In genomic region chr1:23343246-23344110, GRCh38 we compare ENCODE assay signal across 8 cellular contexts. TPM values are rescaled to one million over a fixed set of nuclear protein-coding genes. Genes with fewer than 3 reads are reported as not detected.
DNase-seq lines count a peak whose midpoint lies in the region; ATAC-seq and TF ChIP-seq lines count a peak whose summit lies in the region.

No MANE protein-coding gene starts in this region.

- H3K4me2 ChIP-seq in trophoblast cell (ENCODE audit: low read length), result peak overlapping the region; percentile 84

- H3K36me3 ChIP-seq in Peyer's patch, result no peaks in the 10 kb centered on the region
- H3K36me3 ChIP-seq in trophoblast cell (ENCODE audit: control insufficient read depth in 1 of 2, insufficient read depth in 2 of 2, low read length in 2 of 2), result no peaks in the 10 kb centered on the region
- no peaks in the 10 kb centered on the region for H3K36me3 ChIP-seq in uterus

- peak overlapping the region; percentile 93 for H3K27ac Mint-ChIP-seq in activated naive CD4-positive, alpha-beta T cell treated with anti-CD3 and anti-CD28 coated beads for 36 hours

- peak overlapping the region; percentile 98 for H4K8ac ChIP-seq in trophoblast cell (ENCODE audit: low read depth, low read length)

- H3K4me1 Mint-ChIP-seq in activated naive CD4-positive, alpha-beta T cell treated with anti-CD3 and anti-CD28 coated beads for 36 hours (ENCODE audit: low read depth), result peaks cover 38% of the 10 kb centered on the region

- H2BK12ac ChIP-seq in trophoblast cell (ENCODE audit: low read length), result no peak overlapping the region

- peak overlapping the region; percentile 97 for H2BK120ac ChIP-seq in trophoblast cell (ENCODE audit: insufficient read depth, low read length, poor library complexity)

- H3K4me1 ChIP-seq in Peyer's patch (peaks cover 0 to 39% (median 4%) of the 10 kb centered on the region in 4 donors), trophoblast cell (ENCODE audit: control insufficient read depth in 1 of 2, insufficient read depth in 2 of 2, low read length in 2 of 2) (no peaks in the 10 kb centered on the region), uterus (peaks cover 0 to 3% of the 10 kb centered on the region in 2 donors)

- H4K12ac ChIP-seq in trophoblast cell (ENCODE audit: low read depth, low read length), result peak overlapping the region; percentile 96

- H3K4me3 Mint-ChIP-seq in activated naive CD4-positive, alpha-beta T cell treated with anti-CD3 and anti-CD28 coated beads for 36 hours, result peak overlapping the region; percentile 83

- H3K9me3 Mint-ChIP-seq in activated naive CD4-positive, alpha-beta T cell treated with anti-CD3 and anti-CD28 coated beads for 36 hours, result no peaks in the 10 kb centered on the region

- H3K18ac ChIP-seq in trophoblast cell (ENCODE audit: low read length), result peak overlapping the region; percentile 98

- peaks cover 24% of the 10 kb centered on the region for H3K36me3 Mint-ChIP-seq in activated naive CD4-positive, alpha-beta T cell treated with anti-CD3 and anti-CD28 coated beads for 36 hours (ENCODE audit: low read depth)

- H3K27me3 ChIP-seq in Peyer's patch (no peaks in the 10 kb centered on the region), trophoblast cell (ENCODE audit: insufficient read depth, low read length) (no peaks in the 10 kb centered on the region), uterus (no peaks in the 10 kb centered on the region)

- H3K9ac ChIP-seq in trophoblast cell (ENCODE audit: low read length), result peak overlapping the region; percentile 91

- TF ChIP-seq POLR2A in Peyer's patch (IDR thresholded peaks at IDR 0.05), result no peak
- no peak for TF ChIP-seq POLR2A in uterus (IDR thresholded peaks at IDR 0.05)

- peak; percentile 66 for DNase-seq in NCI-H82 (lab: John Stamatoyannopoulos, UW)
- DNase-seq in NCI-H82 treated with DMSO at 0.1 percent for 48 hours (lab: John Stamatoyannopoulos, UW; ENCODE audit: unreplicated experiment), result no peak
- peak in 2 of 3 donors; percentile 21 to 58 for DNase-seq in Peyer's patch
- peak; percentile 61 for DNase-seq in activated naive CD4-positive, alpha-beta T cell treated with anti-CD3 and anti-CD28 coated beads for 36 hours
- peak; percentile 43 for DNase-seq in Right ventricle myocardium superior
- DNase-seq in trophoblast cell, result peak; percentile 77 to 99
- peak in 1 of 2 donors; percentile 31 for DNase-seq in uterus

- CTCF ChIA-PET in activated naive CD4-positive, alpha-beta T cell treated with anti-CD3 and anti-CD28 coated beads for 36 hours (lab: Charles Lee), result interaction anchor here (0.7 to 1.1 kb wide), 2 partner anchors 22 to 25 kb away, joined by 3 to 5 read pairs; no protein-coding TSS in a partner anchor

- H3K79me1 ChIP-seq in trophoblast cell (ENCODE audit: low read length), result peaks cover 15% of the 10 kb centered on the region

- H2AFZ ChIP-seq in trophoblast cell (ENCODE audit: insufficient read depth, low read length, poor library complexity), result peak overlapping the region; percentile 71

- no peak for TF ChIP-seq CTCF in Peyer's patch (IDR thresholded peaks at IDR 0.05)
- TF ChIP-seq CTCF in uterus (IDR thresholded peaks at IDR 0.05), result no peak

- H4K91ac ChIP-seq in trophoblast cell (ENCODE audit: low read depth, low read length), result peak overlapping the region; percentile 99

- H3K23ac ChIP-seq in trophoblast cell (ENCODE audit: low read length), result no peak overlapping the region

- H3K27ac ChIP-seq in Peyer's patch (peak overlapping the region; percentile 97 to 100 (median 98)), trophoblast cell (ENCODE audit: low read depth, low read length) (peak overlapping the region; percentile 96), uterus (peak overlapping the region; percentile 95 to 99)

- no peaks in the 10 kb centered on the region for H3K27me3 Mint-ChIP-seq in activated naive CD4-positive, alpha-beta T cell treated with anti-CD3 and anti-CD28 coated beads for 36 hours (ENCODE audit: low read depth)

- H3K79me2 ChIP-seq in trophoblast cell (ENCODE audit: control insufficient read depth, insufficient read depth, low read length, poor library complexity), result peaks cover 15% of the 10 kb centered on the region

- H3K4ac ChIP-seq in trophoblast cell (ENCODE audit: low read depth, low read length), result peak overlapping the region; percentile 99

- peak overlapping the region; percentile 96 for H2AK5ac ChIP-seq in trophoblast cell (ENCODE audit: low read length)

- no CpG with 5 or more reads among the region's 65 CpGs for WGBS in trophoblast cell (ENCODE audit: extremely low coverage, insufficient coverage, insufficient read length)

- peak; percentile 9 for ATAC-seq in HG02970 (IDR thresholded peaks at IDR 0.05; ENCODE audit: low FRiP score, unreplicated experiment)
- peak; percentile 47 for ATAC-seq in Right ventricle myocardium superior (ENCODE audit: poor library complexity)

- intact Hi-C loops in activated naive CD4-positive, alpha-beta T cell treated with anti-CD3 and anti-CD28 coated beads for 36 hours (cut with micrococcal nuclease), result loop anchor here (1.0 to 5.0 kb wide), 7 partner anchors 25 to 616 kb away; partner anchors contain the start of genes E2F2, PNRC2 and RPL11
- intact Hi-C loops in Right ventricle myocardium superior (cut with DNase I), result loop anchor here (2.0 kb wide), 1 partner anchor 25 kb away; the partner anchor contains the start of gene ZNF436
- intact Hi-C loops in uterus (cut with DNase I; ENCODE audit: low total_unique reads), result loop anchor here (2.0 kb wide), 1 partner anchor 25 kb away; the partner anchor contains the start of gene ZNF436

- H3K4me3 ChIP-seq in Peyer's patch (peak overlapping the region; percentile 78 to 99 (median 84)), trophoblast cell (ENCODE audit: low read depth, low read length) (peak overlapping the region; percentile 88), uterus (peak overlapping the region; percentile 78 to 80)

- peak overlapping the region; percentile 100 for H3K14ac ChIP-seq in trophoblast cell (ENCODE audit: low read length)

- H3K9me3 ChIP-seq in Peyer's patch, result no peaks in the 10 kb centered on the region
- no peaks in the 10 kb centered on the region for H3K9me3 ChIP-seq in trophoblast cell (ENCODE audit: insufficient read depth, low read depth, low read length)
- H3K9me3 ChIP-seq in uterus, result no peaks in the 10 kb centered on the region

- peak overlapping the region; percentile 99 for H2BK5ac ChIP-seq in trophoblast cell (ENCODE audit: low read depth, low read length, poor library complexity)

RNA-seq across cellular contexts. Expression of gene HNRNPR, which starts 0.6 kb away (rescaled TPM):
- total RNA-seq in Peyer's patch (100 to 1,000 TPM in 1 of 4 donors, 10 to 100 TPM in 3; 39.4 to 122 (median 54.8) TPM), Right ventricle myocardium superior (53.5 TPM), uterus (100 to 1,000 TPM in 2 of 4 donors, 10 to 100 TPM in 2; 29.7 to 230 (median 116) TPM)
- total RNA-seq in activated naive CD4-positive, alpha-beta T cell treated with anti-CD3 and anti-CD28 coated beads for 36 hours, result 100 to 1,000 TPM; 203 to 208 TPM
- polyA plus RNA-seq in trophoblast cell (2013), result 169 and 175 TPM in 2 replicates

RNA-seq across cellular contexts. Expression of gene ZNF436, which starts 26.2 kb away (rescaled TPM):
- 10 to 100 TPM; 11.2 to 13.3 (median 12.0) TPM for total RNA-seq in Peyer's patch
- total RNA-seq in activated naive CD4-positive, alpha-beta T cell treated with anti-CD3 and anti-CD28 coated beads for 36 hours, result 1 to 10 TPM; 3.3 to 3.5 TPM
- total RNA-seq in Right ventricle myocardium superior, result 11.4 TPM
- 11.8 and 11.9 TPM in 2 replicates for polyA plus RNA-seq in trophoblast cell (2013)
- total RNA-seq in uterus, result 10 to 100 TPM; 12.1 to 88.8 (median 21.6) TPM
